In the genomic region with DNA sequence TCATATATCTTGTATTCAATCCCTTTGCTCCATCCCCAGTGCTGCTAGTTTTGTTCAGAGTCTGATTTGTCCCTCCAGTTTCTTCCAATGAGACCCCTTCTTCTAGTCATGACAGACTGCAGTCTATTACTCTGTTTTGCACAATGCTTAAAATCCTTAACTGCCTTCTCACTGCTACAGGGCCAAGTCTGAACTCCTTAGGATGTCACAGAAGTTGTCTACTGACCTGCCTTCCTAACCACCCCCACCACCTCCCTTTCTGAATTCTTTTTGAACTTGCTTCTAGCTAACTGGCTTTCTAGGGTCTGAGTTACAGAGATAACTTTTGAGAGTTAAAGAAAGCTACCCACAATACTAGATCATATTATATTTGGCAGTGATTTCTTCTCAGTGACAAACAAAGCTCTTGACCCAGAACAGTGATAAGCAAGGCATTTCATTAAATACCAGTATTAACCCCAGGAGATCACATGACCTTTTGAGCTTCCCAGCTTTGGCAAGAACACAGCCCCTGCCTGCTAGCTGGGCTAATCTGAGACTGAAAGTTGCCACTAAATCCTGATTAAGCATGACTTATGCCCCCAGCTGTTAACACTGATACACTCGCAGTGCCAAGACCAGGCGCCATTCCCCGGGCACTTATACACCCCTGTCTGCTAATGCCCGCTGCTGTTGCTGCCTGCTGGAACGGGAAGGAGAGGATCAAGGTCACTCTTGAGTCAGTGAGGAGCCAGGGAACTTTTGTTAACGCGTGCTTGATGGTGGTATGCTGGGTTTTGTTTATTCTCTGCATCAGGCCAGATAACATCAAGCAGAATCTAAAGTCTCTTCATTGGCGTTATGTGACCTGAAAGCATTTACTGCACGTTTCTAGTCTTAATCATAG, we compare ENCODE assay signal across 11 cellular contexts. TPM values are rescaled to one million over a fixed set of nuclear protein-coding genes. Genes with fewer than 3 reads are reported as not detected.
DNase-seq lines count a peak whose midpoint lies in the region; ATAC-seq and TF ChIP-seq lines count a peak whose summit lies in the region.
"Had no signal": no experiment of that assay in that cellular context is flagged by ENCODE, and none has a peak within 500 bp of the region (broad histone marks: within the 10 kb centered on the region; RNA-seq: fewer than 3 reads in every experiment).

No MANE protein-coding gene starts in this region.

- no peaks in the 10 kb centered on the region for H3K27me3 ChIP-seq in ovary

- DNase-seq in DMS 273 treated with DMSO at 0.1 percent for 48 hours (lab: John Stamatoyannopoulos, UW) (peak; percentile 36), SK-N-DZ (ENCODE audit: low spot score) (peak; percentile 20), globus pallidus (ENCODE audit: low spot score) (peak; percentile 20), ovary (peak; percentile 28 to 68 (median 45))
- DNase-seq in activated T-cell treated with anti-CD3 and anti-CD28 coated beads, Interleukin-2, amount 50 U/mL, for 72 hours, result no peak
- DNase-seq: SHP77 treated with DMSO at 0.1 percent for 48 hours had no signal

- peak overlapping the region; percentile 31 for H3K4me3 ChIP-seq in ovary

- peaks cover 21% of the 10 kb centered on the region for H3K27me3 Mint-ChIP-seq in activated T-cell treated with anti-CD3 and anti-CD28 coated beads, Interleukin-2, amount 50 U/mL, for 72 hours (ENCODE audit: low read depth)

- no peak overlapping the region for H3K27ac Mint-ChIP-seq in activated T-cell treated with anti-CD3 and anti-CD28 coated beads, Interleukin-2, amount 50 U/mL, for 72 hours
- H3K27ac Mint-ChIP-seq: activated naive CD4-positive, alpha-beta T cell treated with anti-CD3 and anti-CD28 coated beads, Interleukin-2, amount 50 U/mL, for 72 hours had no signal

- H3K4me3 Mint-ChIP-seq in activated T-cell treated with anti-CD3 and anti-CD28 coated beads, Interleukin-2, amount 50 U/mL, for 72 hours, result peak overlapping the region in 1 of 2 donors; percentile 4

- 0 to 6% (median 2%) methylated on average over 9 of the region's 9 CpGs for WGBS in ovary, 3 donors

- H3K36me3 Mint-ChIP-seq in activated T-cell treated with anti-CD3 and anti-CD28 coated beads, Interleukin-2, amount 50 U/mL, for 72 hours (ENCODE audit: insufficient read depth in 2 of 2), result no peaks in the 10 kb centered on the region

- no peaks in the 10 kb centered on the region for H3K4me1 Mint-ChIP-seq in activated T-cell treated with anti-CD3 and anti-CD28 coated beads, Interleukin-2, amount 50 U/mL, for 72 hours (ENCODE audit: low read depth)

- H3K27ac ChIP-seq in ovary, result peak overlapping the region; percentile 81 to 83
- H3K27ac ChIP-seq: KMS-11 had no signal

- H3K36me3 ChIP-seq in ovary, result no peaks in the 10 kb centered on the region

- ATAC-seq in HG02588 (IDR thresholded peaks at IDR 0.05; ENCODE audit: unreplicated experiment) (no peak), GM19328 (IDR thresholded peaks at IDR 0.05; ENCODE audit: unreplicated experiment) (no peak), HG03457 (IDR thresholded peaks at IDR 0.05; ENCODE audit: unreplicated experiment) (no peak)
- no peak for ATAC-seq in activated T-cell treated with anti-CD3 and anti-CD28 coated beads, Interleukin-2, amount 50 U/mL, for 72 hours (replicated peaks in 1 of 2)
- ATAC-seq: activated naive CD4-positive, alpha-beta T cell treated with anti-CD3 and anti-CD28 coated beads, Interleukin-2, amount 50 U/mL, for 72 hours had no signal

- peaks cover 5% of the 10 kb centered on the region for H3K4me1 ChIP-seq in ovary (ENCODE audit: insufficient read depth)

- TF ChIP-seq POLR2A in ovary (IDR thresholded peaks at IDR 0.05), result no peak

- no peak for TF ChIP-seq CTCF in ovary (IDR thresholded peaks at IDR 0.05)

- intact Hi-C loops in ovary (cut with DNase I), result loop anchor here in 1 of 4 donors (10.0 kb wide), 1 partner anchor 183 kb away; no protein-coding TSS in a partner anchor

- H3K9me3 ChIP-seq in ovary, result no peaks in the 10 kb centered on the region

- no peaks in the 10 kb centered on the region for H3K9me3 Mint-ChIP-seq in activated T-cell treated with anti-CD3 and anti-CD28 coated beads, Interleukin-2, amount 50 U/mL, for 72 hours

- TF ChIP-seq EP300 in ovary (IDR thresholded peaks at IDR 0.05), result peak; percentile 10

RNA-seq across cellular contexts. Expression of gene ADAMTSL1, which starts 36.4 kb away (rescaled TPM):
- polyA plus RNA-seq in SK-N-DZ (2014; cell fraction: cytosol; rRNA removed), result 6.4 and 8.4 TPM in 2 replicates
- polyA plus RNA-seq in SK-N-DZ (2014; cell fraction: nucleus; rRNA removed), result 11.0 and 20.1 TPM in 2 replicates
- 10 to 100 TPM in 2 of 7 donors, 1 to 10 TPM in 5; 1.2 to 19.0 (median 6.1) TPM for total RNA-seq in ovary
- polyA plus RNA-seq in ovary, result 10 to 100 TPM in 1 of 2 donors, 1 to 10 TPM in 1; 2.4 to 20.0 TPM
- total RNA-seq in activated T-cell treated with anti-CD3 and anti-CD28 coated beads, Interleukin-2, amount 50 U/mL, for 72 hours, result not detected
- total RNA-seq: activated naive CD4-positive, alpha-beta T cell treated with anti-CD3 and anti-CD28 coated beads, Interleukin-2, amount 50 U/mL, for 72 hours had no signal

Comparison
In these comparisons a context has a peak if more than half of its experiments do, and no peak if none do; other contexts are left out.
1. DNase-seq: peak in DMS 273 treated with DMSO at 0.1 percent for 48 hours (single experiment), SK-N-DZ (single experiment), globus pallidus (single experiment) and ovary (5 of 5); none in activated T-cell treated with anti-CD3 and anti-CD28 coated beads, Interleukin-2, amount 50 U/mL, for 72 hours (0 of 2).